8 cellular contexts compared by ENCODE assay signal in genomic region chr19:33302175-33302973, GRCh38. TPM values are rescaled to one million over a fixed set of nuclear protein-coding genes. Genes with fewer than 3 reads are reported as not detected.
DNase-seq lines count a peak whose midpoint lies in the region; ATAC-seq, FAIRE-seq and TF ChIP-seq lines count a peak whose summit lies in the region.

TSS of gene CEBPA (minus strand) at chr19:33302534. CDS start at chr19:33302414, 120 bp downstream.

- H3K27ac ChIP-seq in BLaER1 (peak within 1 kb of the TSS; percentile 87), esophagus squamous epithelium (peak within 1 kb of the TSS; percentile 89 to 95 (median 90)), muscle layer of duodenum (ENCODE audit: low read length) (peak within 1 kb of the TSS; percentile 80)

- H3K36me3 ChIP-seq in BLaER1 (no peaks in the 10 kb centered on the region), esophagus squamous epithelium (no peaks in the 10 kb centered on the region), muscle layer of duodenum (ENCODE audit: control insufficient read depth in 1 of 2, insufficient read depth in 2 of 2, low read length in 2 of 2) (no peaks in the 10 kb centered on the region)

- H3K4me1 ChIP-seq in BLaER1 = peaks cover 53% of the 10 kb centered on the region
- peaks cover 37 to 73% (median 41%) of the 10 kb centered on the region in 3 donors for H3K4me1 ChIP-seq in esophagus squamous epithelium
- H3K4me1 ChIP-seq in muscle layer of duodenum (ENCODE audit: control insufficient read depth in 1 of 2, insufficient read depth in 2 of 2, low read length in 2 of 2) = peaks cover 6 to 35% of the 10 kb centered on the region in 2 donors

- H3K27me3 ChIP-seq in BLaER1 (peaks cover 61% of the 10 kb centered on the region), esophagus squamous epithelium (peaks cover 0 to 34% (median 0%) of the 10 kb centered on the region in 4 donors), muscle layer of duodenum (ENCODE audit: low read depth, low read length) (no peaks in the 10 kb centered on the region)

- H3K36me3 Mint-ChIP-seq in stimulated activated naive B cell treated with anti-CD40 and anti-IgM and Interleukin-4, amounts not matched to agents 10 μg/mL and 1 μg/mL and 100 μg/mL, for 72 hours = no peaks in the 10 kb centered on the region

- TF ChIP-seq CTCF in esophagus squamous epithelium (IDR thresholded peaks at IDR 0.05) = peak in 4 of 6 experiments; percentile 63 to 85 (median 78)

- WGBS in esophagus squamous epithelium, 2 donors = 0% methylated on average over 11 of the region's 111 CpGs; no CpG with 5 or more reads in 1 of the 2 donors

- intact Hi-C loops in esophagus squamous epithelium (cut with DNase I) = loop anchor here (5.0 kb wide), 1 partner anchor 70 kb away; the partner anchor contains the start of gene CEBPG

- H3K27me3 Mint-ChIP-seq in stimulated activated naive B cell treated with anti-CD40 and anti-IgM and Interleukin-4, amounts not matched to agents 10 μg/mL and 1 μg/mL and 100 μg/mL, for 72 hours = peaks cover 42 to 63% of the 10 kb centered on the region in 2 donors

- TF ChIP-seq POLR2A in esophagus squamous epithelium (IDR thresholded peaks at IDR 0.05) = peak in 3 of 4 donors; percentile 86 to 98 (median 97)

- peaks cover 36% of the 10 kb centered on the region for H4K20me1 ChIP-seq in BLaER1

- no peak for FAIRE-seq in GM19239 (lab: Jason Lieb, UNC)

- H3K4me2 ChIP-seq in BLaER1 = peak within 1 kb of the TSS; percentile 99

- peak; percentile 95 for DNase-seq in GM19239 (ENCODE audit: insufficient read length, low spot score)
- DNase-seq in NOMO-1 treated with DMSO at 0.1 percent for 48 hours (lab: John Stamatoyannopoulos, UW; ENCODE audit: unreplicated experiment) = peak; percentile 93
- DNase-seq in activated T-cell treated with anti-CD3 and anti-CD28 coated beads, Interleukin-2, amount 50 U/mL, for 1 hour = peak; percentile 59
- DNase-seq in esophagus squamous epithelium (lab: John Stamatoyannopoulos, UW) = no peak
- DNase-seq in stimulated activated naive B cell treated with anti-CD40 and anti-IgM and Interleukin-4, amounts not matched to agents 10 μg/mL and 1 μg/mL and 100 μg/mL, for 72 hours = peak; percentile 56

- H3K9ac ChIP-seq in BLaER1 = peak within 1 kb of the TSS; percentile 88

- no peaks in the 10 kb centered on the region for H3K9me3 Mint-ChIP-seq in stimulated activated naive B cell treated with anti-CD40 and anti-IgM and Interleukin-4, amounts not matched to agents 10 μg/mL and 1 μg/mL and 100 μg/mL, for 72 hours

- ATAC-seq in HG03460 (IDR thresholded peaks at IDR 0.05; ENCODE audit: unreplicated experiment) = peak; percentile 75
- peak; percentile 95 for ATAC-seq in stimulated activated naive B cell treated with anti-CD40 and anti-IgM and Interleukin-4, amounts not matched to agents 10 μg/mL and 1 μg/mL and 100 μg/mL, for 72 hours (replicated peaks)

- H3K4me3 ChIP-seq in BLaER1 = peak within 1 kb of the TSS; percentile 88
- H3K4me3 ChIP-seq in esophagus squamous epithelium = peak within 1 kb of the TSS; percentile 78 to 94 (median 87)
- H3K4me3 ChIP-seq in muscle layer of duodenum (ENCODE audit: low read depth in 1 of 2, low read length in 2 of 2) = peak within 1 kb of the TSS; percentile 55 to 90

- H3K27ac Mint-ChIP-seq in stimulated activated naive B cell treated with anti-CD40 and anti-IgM and Interleukin-4, amounts not matched to agents 10 μg/mL and 1 μg/mL and 100 μg/mL, for 72 hours = peak within 1 kb of the TSS; percentile 25

- H3K4me1 Mint-ChIP-seq in stimulated activated naive B cell treated with anti-CD40 and anti-IgM and Interleukin-4, amounts not matched to agents 10 μg/mL and 1 μg/mL and 100 μg/mL, for 72 hours = peaks cover 5 to 18% of the 10 kb centered on the region in 2 donors

- H3K4me3 Mint-ChIP-seq in stimulated activated naive B cell treated with anti-CD40 and anti-IgM and Interleukin-4, amounts not matched to agents 10 μg/mL and 1 μg/mL and 100 μg/mL, for 72 hours = peak within 1 kb of the TSS; percentile 76 to 92

- H3K9me3 ChIP-seq in BLaER1 = no peaks in the 10 kb centered on the region
- no peaks in the 10 kb centered on the region for H3K9me3 ChIP-seq in esophagus squamous epithelium
- no peaks in the 10 kb centered on the region for H3K9me3 ChIP-seq in muscle layer of duodenum (ENCODE audit: control insufficient read depth in 1 of 2, low read length in 2 of 2)

RNA-seq across cellular contexts. Expression of gene CEBPA, which starts in this region (rescaled TPM):
- 10 to 100 TPM; 27.1 to 33.5 (median 31.5) TPM for total RNA-seq in esophagus squamous epithelium
